ENCODE assay signal across 33 cellular contexts in the genomic region with DNA sequence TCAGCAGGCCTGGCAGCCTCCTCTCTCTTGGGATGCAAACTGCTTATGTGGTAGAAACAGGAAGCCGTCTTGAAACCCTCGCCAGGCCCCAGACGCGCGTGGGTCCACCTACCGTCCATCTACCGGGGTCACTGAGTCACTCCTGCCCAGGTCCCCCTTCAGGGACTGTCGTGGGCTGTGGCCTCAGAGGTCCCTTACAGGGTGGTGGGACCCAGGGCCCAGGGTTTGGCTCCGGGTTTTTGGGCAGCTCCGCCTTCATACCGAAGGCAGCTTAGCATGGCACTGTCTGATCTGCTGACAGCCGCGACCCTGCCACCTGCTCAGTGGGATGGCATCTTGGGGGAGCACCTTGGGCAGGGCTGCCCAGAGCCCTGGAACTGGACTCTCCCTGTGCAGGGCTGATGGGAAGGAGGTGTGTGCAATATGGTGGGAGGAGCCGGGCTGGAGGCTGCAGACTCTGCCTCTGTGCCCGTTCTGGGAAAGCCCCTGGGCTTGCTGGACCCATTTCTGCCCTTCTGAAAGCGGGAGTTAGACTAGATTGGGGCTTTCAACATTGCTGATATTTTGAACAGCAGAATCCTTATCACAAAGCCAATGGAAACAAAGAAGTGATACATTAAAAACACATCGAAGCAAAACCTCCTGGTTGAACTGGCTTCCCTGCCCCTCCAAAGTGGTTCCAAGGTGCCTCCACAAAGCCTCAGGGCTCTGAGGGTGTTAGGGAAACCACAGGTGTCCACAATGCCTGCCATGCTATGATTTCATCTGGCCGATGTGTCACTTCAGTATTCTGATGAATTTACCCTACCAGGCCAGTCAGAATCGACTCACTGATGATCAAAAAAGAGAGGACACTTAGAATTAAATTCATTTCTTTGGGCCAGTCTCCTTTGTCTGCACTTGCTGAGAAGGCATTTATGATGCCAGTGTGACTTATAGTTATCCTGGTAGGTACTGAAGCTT.
"Had no signal": no experiment of that assay in that cellular context is flagged by ENCODE, and none has a peak within 500 bp of the region (broad histone marks: within the 10 kb centered on the region; RNA-seq: fewer than 3 reads in every experiment).

No MANE protein-coding gene starts in this region.

- H3K27ac ChIP-seq: cardiac muscle cell, SJSA1 had no signal

- H3K9me3 Mint-ChIP-seq: activated naive CD4-positive, alpha-beta T cell treated with anti-CD3 and anti-CD28 coated beads, Interleukin-2, amount 50 U/mL, for 24 hours; activated naive CD8-positive, alpha-beta T cell treated with anti-CD3 and anti-CD28 coated beads, Interleukin-2, amount 50 U/mL, for 24 hours; brain; WTC11 had no signal

- ATAC-seq: activated CD8-positive, alpha-beta T cell treated with anti-CD3 and anti-CD28 coated beads, Interleukin-2, amount 10 ng/mL, durations not matched to agents 7 days and 5 days; activated naive CD8-positive, alpha-beta T cell treated with anti-CD3 and anti-CD28 coated beads, Interleukin-2, amount 50 U/mL, for 24 hours; Panc1; Right ventricle myocardium inferior; SK-N-SH treated with all-trans-retinoic acid at 6 μM for 48 hours; WTC11 had no signal

- H3K27me3 Mint-ChIP-seq: activated naive CD4-positive, alpha-beta T cell treated with anti-CD3 and anti-CD28 coated beads, Interleukin-2, amount 50 U/mL, for 24 hours; brain had no signal

- H3K27ac Mint-ChIP-seq: activated CD8-positive, alpha-beta T cell treated with anti-CD3 and anti-CD28 coated beads, Interleukin-2, amount 10 ng/mL, durations not matched to agents 7 days and 5 days; activated naive CD4-positive, alpha-beta T cell treated with anti-CD3 and anti-CD28 coated beads, Interleukin-2, amount 50 U/mL, for 24 hours; activated naive CD8-positive, alpha-beta T cell treated with anti-CD3 and anti-CD28 coated beads, Interleukin-2, amount 50 U/mL, for 24 hours; WTC11 had no signal

- H3K4me3 Mint-ChIP-seq: activated CD8-positive, alpha-beta T cell treated with anti-CD3 and anti-CD28 coated beads, Interleukin-2, amount 10 ng/mL, durations not matched to agents 7 days and 5 days; activated naive CD4-positive, alpha-beta T cell treated with anti-CD3 and anti-CD28 coated beads, Interleukin-2, amount 50 U/mL, for 24 hours; activated naive CD8-positive, alpha-beta T cell treated with anti-CD3 and anti-CD28 coated beads, Interleukin-2, amount 50 U/mL, for 24 hours; brain; WTC11 had no signal

- H3K27me3 ChIP-seq: SJSA1 had no signal

- H3K9me3 ChIP-seq: SJSA1 had no signal

- H3K36me3 Mint-ChIP-seq: activated naive CD4-positive, alpha-beta T cell treated with anti-CD3 and anti-CD28 coated beads, Interleukin-2, amount 50 U/mL, for 24 hours; brain; WTC11 had no signal

- H3K4me1 Mint-ChIP-seq: activated naive CD4-positive, alpha-beta T cell treated with anti-CD3 and anti-CD28 coated beads, Interleukin-2, amount 50 U/mL, for 24 hours; activated naive CD8-positive, alpha-beta T cell treated with anti-CD3 and anti-CD28 coated beads, Interleukin-2, amount 50 U/mL, for 24 hours had no signal

- H3K36me3 ChIP-seq: cardiac muscle cell, SJSA1 had no signal

- H3K4me1 ChIP-seq: SJSA1 had no signal

- DNase-seq: activated CD4-positive, alpha-beta T cell treated with anti-CD3 and anti-CD28 coated beads for 48 hours; activated CD4-positive, alpha-beta T cell treated with anti-CD3 and anti-CD28 coated beads, Interleukin-2, amount 50 U/mL, for 4 hours; activated CD4-positive, CD25-positive, alpha-beta regulatory T cell treated with anti-CD3 and anti-CD28 coated beads, Interleukin-2, amount 50 U/mL, for 72 hours; activated CD8-positive, alpha-beta memory T cell treated with anti-CD3 and anti-CD28 coated beads, Interleukin-2, amount 50 U/mL, for 48 hours; activated CD8-positive, alpha-beta T cell treated with anti-CD3 and anti-CD28 coated beads, Interleukin-2, amount 10 ng/mL, durations not matched to agents 7 days and 5 days; activated effector memory CD4-positive, alpha-beta T cell treated with Interleukin-2 at 50 U/mL for 16 hours; activated naive CD4-positive, alpha-beta T cell; activated naive CD8-positive, alpha-beta T cell treated with anti-CD3 and anti-CD28 coated beads, Interleukin-2, amount 50 U/mL, for 24 hours; activated T-cell treated with anti-CD3 and anti-CD28 coated beads, Interleukin-2, amount 50 U/mL, for 1 hour; amniotic stem cell; Karpas-422; NCI-H1048; NCI-H146; NCI-H187 treated with DMSO at 0.1 percent for 48 hours; NCI-H2081 treated with DMSO at 0.1 percent for 48 hours; NCI-H2171 treated with DMSO at 0.1 percent for 48 hours; NCI-H345; NCI-H510A; NCI-H526 treated with DMSO at 0.1 percent for 48 hours; NCI-H82; NK-92 treated with Interleukin-12 subunit alpha and Interleukin-12 subunit beta, amount 100 ng/mL, for 24 hours; OCI-M1; RPMI8226; SW 1271; T-helper 9 cell had no signal

- H3K4me3 ChIP-seq: cardiac muscle cell, SJSA1 had no signal
